Comparison of ENCODE assay signal across 8 cellular contexts in the genomic region with DNA sequence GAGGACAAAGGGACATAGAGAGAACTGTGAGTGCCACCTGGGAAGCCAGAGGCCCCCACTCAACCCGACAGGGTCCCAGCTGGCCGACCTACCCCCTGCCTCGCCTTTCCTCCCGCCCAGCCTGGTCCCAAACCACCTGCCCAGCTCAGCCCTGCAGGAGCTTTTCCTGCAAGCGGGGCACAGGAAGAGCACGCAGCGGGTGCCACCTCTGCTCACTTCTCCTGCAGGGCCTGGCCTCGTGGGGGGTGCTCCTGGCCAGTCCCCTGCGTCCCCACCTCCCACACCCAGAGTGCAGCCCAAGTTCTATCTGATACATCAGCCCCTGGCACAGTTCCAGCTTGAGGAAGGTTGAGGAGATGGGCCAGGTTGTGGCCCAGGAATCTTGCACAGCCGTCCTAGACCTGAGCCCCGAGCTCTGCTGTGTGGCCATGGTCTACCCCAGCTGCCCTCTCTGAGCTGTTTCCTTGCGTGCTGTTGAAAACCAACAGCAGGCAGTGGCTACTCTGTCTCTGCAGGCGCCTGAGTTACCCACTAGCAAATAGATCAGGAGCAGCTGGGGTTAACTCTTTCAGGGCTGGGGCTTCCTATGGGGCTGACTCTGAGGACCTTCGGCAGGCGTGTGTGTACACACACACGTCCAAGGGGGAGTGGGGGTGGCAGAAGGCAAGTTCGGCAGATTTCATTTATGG. TPM values are rescaled to one million over a fixed set of nuclear protein-coding genes. Genes with fewer than 3 reads are reported as not detected.
A peak's percentile ranks its signal among the peaks of the same experiment; 100 is the strongest.
DNase-seq lines count a peak whose midpoint lies in the region; ATAC-seq, FAIRE-seq and TF ChIP-seq lines count a peak whose summit lies in the region.

No MANE protein-coding gene starts in this region.

- intact Hi-C loops in esophagus squamous epithelium (cut with DNase I): no loop called here

- 57 to 60% methylated on average over 3 to 8 of the region's 17 CpGs for WGBS in esophagus squamous epithelium, 2 donors
- WGBS in small intestine, 3 donors: 35 to 60% (median 37%) methylated on average over 16 to 17 of the region's 17 CpGs

- ATAC-seq in HG03025 (IDR thresholded peaks at IDR 0.05; ENCODE audit: low FRiP score, unreplicated experiment): no peak

- no peaks in the 10 kb centered on the region for H3K27me3 ChIP-seq in NT2/D1 (ENCODE audit: insufficient read depth, insufficient read length)
- H3K27me3 ChIP-seq in esophagus squamous epithelium: no peaks in the 10 kb centered on the region
- H3K27me3 ChIP-seq in small intestine (ENCODE audit: control insufficient read depth in 2 of 2, insufficient read depth in 2 of 2, low read length in 2 of 2): no peaks in the 10 kb centered on the region

- H3K27ac ChIP-seq in esophagus squamous epithelium (peak overlapping the region in 3 of 4 donors; percentile 81 to 94 (median 91)), small intestine (ENCODE audit: low read depth in 1 of 2, low read length in 1 of 2) (no peak overlapping the region)

- no peak for TF ChIP-seq POLR2A in esophagus squamous epithelium (IDR thresholded peaks at IDR 0.05)

- peak; percentile 27 for DNase-seq in NCI-H2227 (lab: John Stamatoyannopoulos, UW; ENCODE audit: unreplicated experiment)
- DNase-seq in NCI-H2227 treated with DMSO at 0.1 percent for 48 hours (lab: John Stamatoyannopoulos, UW): no peak
- DNase-seq in NT2/D1 (ENCODE audit: low read depth, low spot score): no peak
- no peak for DNase-seq in esophagus squamous epithelium (lab: John Stamatoyannopoulos, UW)
- peak; percentile 27 for DNase-seq in small intestine
- no peak for DNase-seq in central memory CD4-positive, alpha-beta T cell
- DNase-seq in epidermal melanocyte (ENCODE audit: insufficient read length, low spot score): no peak

- H3K36me3 ChIP-seq in NT2/D1 (ENCODE audit: insufficient read depth, insufficient read length, low read length): peaks cover 66% of the 10 kb centered on the region
- peaks cover 0 to 28% (median 0%) of the 10 kb centered on the region in 3 donors for H3K36me3 ChIP-seq in esophagus squamous epithelium
- H3K36me3 ChIP-seq in small intestine (ENCODE audit: control insufficient read depth in 2 of 2, insufficient read depth in 2 of 2, low read length in 2 of 2): peaks cover 0 to 5% of the 10 kb centered on the region in 2 donors

- FAIRE-seq in small intestine (lab: Jason Lieb, UNC): no peak

- H3K4me1 ChIP-seq in NT2/D1 (ENCODE audit: insufficient read depth, insufficient read length) (peaks cover 27% of the 10 kb centered on the region), esophagus squamous epithelium (peaks cover 38 to 87% (median 39%) of the 10 kb centered on the region in 3 donors), small intestine (ENCODE audit: control insufficient read depth in 2 of 2, insufficient read depth in 1 of 2, low read depth in 1 of 2, low read length in 1 of 2) (peaks cover 3 to 5% of the 10 kb centered on the region in 2 donors)

- TF ChIP-seq CTCF in esophagus squamous epithelium (IDR thresholded peaks at IDR 0.05): no peak

- H3K9me3 ChIP-seq in NT2/D1 (ENCODE audit: insufficient read depth, low read length) (no peaks in the 10 kb centered on the region), esophagus squamous epithelium (no peaks in the 10 kb centered on the region), small intestine (ENCODE audit: control insufficient read depth, low read depth) (no peaks in the 10 kb centered on the region)

- H3K4me3 ChIP-seq in NT2/D1 (ENCODE audit: insufficient read length, low read depth) (peak overlapping the region; percentile 81), esophagus squamous epithelium (peak overlapping the region in 3 of 4 donors; percentile 61 to 87 (median 74)), small intestine (ENCODE audit: low read depth in 1 of 2, low read length in 2 of 2) (peak overlapping the region in 1 of 2 donors; percentile 86)

- peak overlapping the region; percentile 91 for H3K9ac ChIP-seq in NT2/D1 (ENCODE audit: insufficient read length, low read depth)

RNA-seq across cellular contexts. Expression of a gene that starts 1.7 kb away (rescaled TPM):
- total RNA-seq in esophagus squamous epithelium: 10 to 100 TPM; 12.6 to 25.9 (median 19.1) TPM
- polyA plus RNA-seq in small intestine: 10 to 100 TPM; 30.6 to 54.8 (median 53.8) TPM

RNA-seq across cellular contexts. Expression of a gene that starts 5.8 kb away (rescaled TPM):
- 1 to 10 TPM; 1.8 to 4.4 (median 3.5) TPM for total RNA-seq in esophagus squamous epithelium
- 1 to 10 TPM in 2 of 3 donors, under 1 TPM in 1; 0.89 to 5.4 (median 1.6) TPM for polyA plus RNA-seq in small intestine

RNA-seq across cellular contexts. Expression of a gene that starts 10.4 kb away (rescaled TPM):
- total RNA-seq in esophagus squamous epithelium: not detected
- polyA plus RNA-seq in small intestine: under 1 TPM in 1 of 3 donors, not detected in 2; 0.07 TPM

RNA-seq across cellular contexts. Expression of a gene that starts 13.6 kb away (rescaled TPM):
- 1 to 10 TPM; 2.1 to 4.8 (median 3.1) TPM for total RNA-seq in esophagus squamous epithelium
- polyA plus RNA-seq in small intestine: 10 to 100 TPM in 1 of 3 donors, 1 to 10 TPM in 2; 2.2 to 10.9 (median 2.5) TPM

RNA-seq across cellular contexts. Expression of a gene that starts 47.5 kb away (rescaled TPM):
- total RNA-seq in esophagus squamous epithelium: 10 to 100 TPM in 2 of 4 donors, 1 to 10 TPM in 2; 3.4 to 11.7 (median 7.6) TPM
- 1 to 10 TPM; 5.4 to 8.7 (median 7.2) TPM for polyA plus RNA-seq in small intestine

Comparison
In these comparisons a context has a peak if more than half of its experiments do, and no peak if none do; other contexts are left out.
1. DNase-seq: peak in NCI-H2227 (single experiment) and small intestine (single experiment); none in NCI-H2227 treated with DMSO at 0.1 percent for 48 hours (single experiment), NT2/D1 (single experiment), esophagus squamous epithelium (single experiment), central memory CD4-positive, alpha-beta T cell (single experiment) and epidermal melanocyte (single experiment).
2. H3K27ac ChIP-seq: peak in esophagus squamous epithelium (3 of 4); none in small intestine (0 of 2).